ENCODE assay signal across 1 cellular context in the genomic region with DNA sequence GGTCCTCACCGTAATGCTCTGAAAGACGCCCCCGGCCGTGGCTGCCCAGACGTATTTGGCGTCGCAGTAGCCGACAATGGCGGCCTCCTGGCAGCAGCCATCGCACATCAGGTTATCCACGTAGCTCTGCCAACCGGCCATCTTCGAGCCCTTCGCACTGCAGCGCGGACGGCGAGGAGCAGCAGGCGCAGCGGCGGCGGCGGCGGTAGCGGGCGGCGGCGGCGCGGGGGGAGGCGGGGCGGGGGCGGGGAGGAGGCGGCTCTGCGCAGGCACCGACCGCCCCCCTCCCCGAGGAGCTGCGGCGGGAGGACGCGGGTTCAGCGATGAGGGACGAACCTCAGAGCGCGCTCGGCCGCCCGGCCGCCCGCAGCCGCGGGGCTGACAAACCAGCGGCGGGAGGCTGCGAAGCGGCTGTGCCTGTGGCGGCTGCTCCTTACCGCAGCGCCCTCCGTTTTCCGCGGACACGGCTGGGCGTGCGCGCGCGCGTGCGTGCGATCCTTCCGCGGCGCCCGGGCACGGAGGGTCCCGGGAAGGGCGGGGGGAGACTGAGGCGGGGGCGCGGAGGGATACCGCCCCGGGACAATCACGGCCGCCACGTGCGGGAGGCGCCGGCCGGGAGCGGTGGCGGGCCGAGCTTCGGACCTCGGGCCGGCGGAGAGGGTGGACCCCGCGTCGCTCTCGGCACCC.
TF ChIP-seq lines count a peak whose summit lies in the region.

A gene with protein sequence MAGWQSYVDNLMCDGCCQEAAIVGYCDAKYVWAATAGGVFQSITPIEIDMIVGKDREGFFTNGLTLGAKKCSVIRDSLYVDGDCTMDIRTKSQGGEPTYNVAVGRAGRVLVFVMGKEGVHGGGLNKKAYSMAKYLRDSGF (minus strand): TSS at position 180 of the 687 bp plus-strand sequence. CDS start 39 bp downstream, at position 141.

TF ChIP-seq in H1, 55 proteins besides CTCF, POLR2A, EP300 and RAD21 (continued from another document):
- peak; percentile 79 for TF ChIP-seq TAF7 (optimal IDR thresholded peaks at IDR 0.05; ENCODE audit: borderline replicate concordance, low read depth, low read length)
- TF ChIP-seq POU5F1 (IDR thresholded peaks at IDR 0.05; ENCODE audit: low read depth, low read length): no peak
- TF ChIP-seq ZNF274 (IDR thresholded peaks at IDR 0.05; ENCODE audit: borderline replicate concordance, extremely low read depth, low read length): no peak
- TF ChIP-seq JUND (IDR thresholded peaks at IDR 0.05; ENCODE audit: low read length): no peak
- peak; percentile 43; the same call in 1 of the 2 replicates for TF ChIP-seq BACH1 (IDR thresholded peaks at IDR 0.05; ENCODE audit: low read length)
- no peak for TF ChIP-seq NANOG (IDR thresholded peaks at IDR 0.05; ENCODE audit: insufficient read depth, low read depth, low read length, poor library complexity, severe bottlenecking)
- peak; percentile 37 for TF ChIP-seq KDM4A (IDR thresholded peaks at IDR 0.05; ENCODE audit: low read depth, low read length, severe bottlenecking)
- peak; percentile 94 for TF ChIP-seq POLR2AphosphoS5 (IDR thresholded peaks at IDR 0.05; ENCODE audit: low read depth, low read length)
- no peak for TF ChIP-seq SRF (IDR thresholded peaks at IDR 0.05; ENCODE audit: low read depth, low read length)
- peak; percentile 78 for TF ChIP-seq CHD2 (IDR thresholded peaks at IDR 0.05; ENCODE audit: low read length)
- TF ChIP-seq, protein P1, sequence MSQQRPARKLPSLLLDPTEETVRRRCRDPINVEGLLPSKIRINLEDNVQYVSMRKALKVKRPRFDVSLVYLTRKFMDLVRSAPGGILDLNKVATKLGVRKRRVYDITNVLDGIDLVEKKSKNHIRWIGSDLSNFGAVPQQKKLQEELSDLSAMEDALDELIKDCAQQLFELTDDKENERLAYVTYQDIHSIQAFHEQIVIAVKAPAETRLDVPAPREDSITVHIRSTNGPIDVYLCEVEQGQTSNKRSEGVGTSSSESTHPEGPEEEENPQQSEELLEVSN (IDR thresholded peaks at IDR 0.05): peak; percentile 62; the same call in 1 of the 2 replicates
- peak; percentile 89 for TF ChIP-seq TAF1 (IDR thresholded peaks at IDR 0.05; ENCODE audit: low read depth, low read length)
- TF ChIP-seq HDAC2 (IDR thresholded peaks at IDR 0.05; ENCODE audit: borderline replicate concordance in 1 of 2, low read depth in 2 of 2, low read length in 2 of 2): no peak
- no peak for TF ChIP-seq CTBP2 (IDR thresholded peaks at IDR 0.05; ENCODE audit: borderline replicate concordance, insufficient read depth, insufficient read length, low read length)
- TF ChIP-seq, protein P2, sequence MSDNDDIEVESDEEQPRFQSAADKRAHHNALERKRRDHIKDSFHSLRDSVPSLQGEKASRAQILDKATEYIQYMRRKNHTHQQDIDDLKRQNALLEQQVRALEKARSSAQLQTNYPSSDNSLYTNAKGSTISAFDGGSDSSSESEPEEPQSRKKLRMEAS (IDR thresholded peaks at IDR 0.05): peak; percentile 97
